ENCODE assay signal across 14 cellular contexts in the genomic region with DNA sequence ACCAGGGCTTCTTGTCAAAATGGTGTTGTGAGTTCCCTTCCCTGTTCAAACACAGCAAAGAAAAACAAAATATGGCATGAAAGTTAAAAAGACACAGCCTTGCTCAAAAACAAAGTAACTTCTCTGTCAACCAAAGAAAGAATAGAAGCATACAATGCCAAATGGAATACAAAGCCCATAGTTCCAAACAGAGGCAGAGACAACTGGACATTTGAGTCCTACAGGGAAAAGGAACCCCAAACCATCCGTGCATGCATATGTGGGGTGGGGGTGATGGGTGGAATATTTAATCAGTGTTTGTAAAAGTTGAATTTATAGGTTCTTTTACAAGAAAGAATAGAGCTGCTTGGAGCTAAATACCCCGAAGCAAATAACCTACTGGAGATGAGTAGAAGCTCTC.
"Had no signal": no experiment of that assay in that cellular context is flagged by ENCODE, and none has a peak within 500 bp of the region (broad histone marks: within the 10 kb centered on the region; RNA-seq: fewer than 3 reads in every experiment).

No MANE protein-coding gene starts in this region.

- H3K4me3 ChIP-seq: coronary artery, left lung, pancreas, right atrium auricular region, sigmoid colon, spleen, thyroid gland had no signal

- H3K27ac ChIP-seq: coronary artery, left lung, neutrophil, pancreas, right atrium auricular region, sigmoid colon, spleen, thyroid gland had no signal

- DNase-seq: dermis blood vessel endothelial cell; kidney; left cardiac atrium; left lung; mesendoderm; naive thymus-derived CD8-positive, alpha-beta T cell; pancreas; sigmoid colon; spleen; stimulated activated naive B cell treated with anti-CD40 and anti-IgM and Interleukin-4, amounts not matched to agents 10 μg/mL and 1 μg/mL and 100 μg/mL, for 72 hours; thyroid gland had no signal

- H3K27me3 ChIP-seq: left lung, neutrophil, pancreas, right atrium auricular region, sigmoid colon, spleen, thyroid gland had no signal
